In genomic region chr6:112286010-112286409, GRCh38 we compare ENCODE assay signal across 8 cellular contexts. TPM values are rescaled to one million over a fixed set of nuclear protein-coding genes. Genes with fewer than 3 reads are reported as not detected.
A peak's percentile ranks its signal among the peaks of the same experiment; 100 is the strongest.
DNase-seq lines count a peak whose midpoint lies in the region; ATAC-seq, FAIRE-seq and TF ChIP-seq lines count a peak whose summit lies in the region.

No MANE protein-coding gene starts in this region.

- FAIRE-seq in GM12892 (lab: Jason Lieb, UNC), result no peak

- DNase-seq in activated CD8-positive, alpha-beta memory T cell treated with anti-CD3 and anti-CD28 coated beads for 4 hours (ENCODE audit: low read depth in 2 of 2), result peak; percentile 1 to 7
- peak; percentile 6 for DNase-seq in stimulated activated CD8-positive, alpha-beta memory T cell treated with anti-CD3 and anti-CD28 coated beads, Interleukin-12 subunit alpha, Interleukin-12 subunit beta, amount 100 ng/mL, for 4 hours (ENCODE audit: low read depth)
- DNase-seq in GM12892 (ENCODE audit: insufficient read length), result no peak
- DNase-seq in superior temporal gyrus (ENCODE audit: extremely low spot score), result no peak
- DNase-seq in Right ventricle myocardium inferior (ENCODE audit: missing footprints), result no peak
- no peak for DNase-seq in SIG-M5 treated with dmso at 0.1 percent for 504 hours (lab: John Stamatoyannopoulos, UW; ENCODE audit: unreplicated experiment)

- ATAC-seq in GM19372 (IDR thresholded peaks at IDR 0.05; ENCODE audit: low read depth, unreplicated experiment) (peak; percentile 77), HG03108 (IDR thresholded peaks at IDR 0.05; ENCODE audit: unreplicated experiment) (peak; percentile 61), Right ventricle myocardium inferior (no peak)

- no peak for TF ChIP-seq POLR2A in GM12892 (IDR thresholded peaks at IDR 0.05; ENCODE audit: low read depth, low read length)

- intact Hi-C loops in Right ventricle myocardium inferior (cut with DNase I), result no loop called here

RNA-seq across cellular contexts. Expression of gene LAMA4, which starts 31.6 kb away (rescaled TPM):
- not detected for polyA plus RNA-seq in GM12892 (2012; ENCODE audit: missing spikeins)
- 83.0 TPM for total RNA-seq in Right ventricle myocardium inferior

Comparison
In these comparisons a context has a peak if more than half of its experiments do, and no peak if none do; other contexts are left out.
1. DNase-seq: peak in activated CD8-positive, alpha-beta memory T cell treated with anti-CD3 and anti-CD28 coated beads for 4 hours (2 of 2) and stimulated activated CD8-positive, alpha-beta memory T cell treated with anti-CD3 and anti-CD28 coated beads, Interleukin-12 subunit alpha, Interleukin-12 subunit beta, amount 100 ng/mL, for 4 hours (single experiment); none in GM12892 (single experiment), superior temporal gyrus (single experiment), Right ventricle myocardium inferior (single experiment) and SIG-M5 treated with dmso at 0.1 percent for 504 hours (single experiment).